In the genomic region with DNA sequence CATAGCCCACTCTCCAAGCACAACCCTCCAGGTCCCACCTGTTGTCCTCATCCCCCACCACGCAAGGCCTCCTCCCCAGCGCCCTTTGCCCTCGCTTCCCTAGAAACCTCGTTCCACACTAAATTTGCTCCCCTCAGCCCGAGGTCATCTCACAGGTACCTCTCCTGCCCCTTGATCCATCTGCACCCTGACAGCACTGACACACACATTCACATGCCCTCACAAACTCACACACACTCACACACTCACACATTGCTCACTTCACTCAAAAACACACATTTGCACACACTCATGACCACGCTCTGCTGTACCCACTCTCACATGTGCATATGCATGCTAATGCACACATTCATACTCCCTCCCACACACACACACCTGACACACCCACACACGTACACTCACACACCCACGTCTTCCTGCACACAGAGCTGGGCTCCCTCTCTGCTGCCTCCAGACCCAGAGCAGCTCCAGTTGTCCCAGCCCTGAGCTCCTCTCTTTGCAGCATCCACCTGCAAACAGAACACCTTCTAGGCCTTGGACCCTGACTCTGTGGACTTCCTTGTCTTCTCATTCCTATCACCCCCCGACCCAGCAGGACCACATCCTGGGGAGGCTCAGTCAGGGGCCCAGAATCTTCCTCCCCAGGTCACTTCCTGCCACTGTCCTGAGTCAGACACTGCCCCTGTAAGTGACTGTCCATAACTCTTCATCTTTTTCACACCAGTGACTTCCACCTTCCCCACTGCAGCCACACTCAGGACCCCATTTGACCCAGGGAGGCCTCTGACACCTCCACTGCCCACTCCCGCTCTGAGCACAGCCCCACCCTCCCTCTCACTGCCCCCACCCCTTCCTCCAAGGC, we compare ENCODE assay signal across 24 cellular contexts. TPM values are rescaled to one million over a fixed set of nuclear protein-coding genes. Genes with fewer than 3 reads are reported as not detected.
DNase-seq lines count a peak whose midpoint lies in the region; ATAC-seq and TF ChIP-seq lines count a peak whose summit lies in the region.
"Had no signal": no experiment of that assay in that cellular context is flagged by ENCODE, and none has a peak within 500 bp of the region (broad histone marks: within the 10 kb centered on the region; RNA-seq: fewer than 3 reads in every experiment).

No MANE protein-coding gene starts in this region.

- intact Hi-C loops in activated CD4-positive, alpha-beta memory T cell treated with anti-CD3 and anti-CD28 coated beads for 36 hours (cut with micrococcal nuclease): no loop called here

- no peak overlapping the region for H3K4me3 Mint-ChIP-seq in activated CD4-positive, alpha-beta memory T cell treated with anti-CD3 and anti-CD28 coated beads for 36 hours
- H3K4me3 Mint-ChIP-seq in activated CD4-positive, alpha-beta memory T cell treated with anti-CD3 and anti-CD28 coated beads, Interleukin-2, amount 10 ng/mL, durations not matched to agents 7 days and 5 days: no peak overlapping the region
- H3K4me3 Mint-ChIP-seq in immature natural killer cell (peak overlapping the region in 4 of 5 donors; percentile 18 to 51 (median 40)), progenitor cell of endocrine pancreas (ENCODE audit: low read depth) (no peak overlapping the region)
- H3K4me3 Mint-ChIP-seq: CD8-positive, alpha-beta T cell; stimulated activated naive CD8-positive, alpha-beta T cell treated with anti-CD3 and anti-CD28 coated beads, Interleukin-15, amount 100 ng/mL, for 72 hours had no signal

- H2AFZ ChIP-seq in Loucy (ENCODE audit: low read length): 0 out of 2 replicates have a peak overlapping the region, but pooled peaks have one; percentile 60

- H4K20me1 ChIP-seq in Loucy (ENCODE audit: insufficient read depth, low read length, poor library complexity, severe bottlenecking): no peaks in the 10 kb centered on the region

- no peaks in the 10 kb centered on the region for H3K9me3 ChIP-seq in Loucy (ENCODE audit: insufficient read depth, low read depth, low read length)
- H3K9me3 ChIP-seq: thyroid gland had no signal

- H3K27ac Mint-ChIP-seq in activated CD4-positive, alpha-beta memory T cell treated with anti-CD3 and anti-CD28 coated beads for 36 hours: no peak overlapping the region
- no peak overlapping the region for H3K27ac Mint-ChIP-seq in activated CD4-positive, alpha-beta memory T cell treated with anti-CD3 and anti-CD28 coated beads, Interleukin-2, amount 10 ng/mL, durations not matched to agents 7 days and 5 days
- peak overlapping the region in 4 of 6 donors; percentile 17 to 57 (median 28) for H3K27ac Mint-ChIP-seq in immature natural killer cell
- H3K27ac Mint-ChIP-seq in progenitor cell of endocrine pancreas: peak overlapping the region; percentile 18
- H3K27ac Mint-ChIP-seq: CD8-positive, alpha-beta T cell had no signal

- TF ChIP-seq CTCF in Loucy (conservative IDR thresholded peaks at IDR 0.05; ENCODE audit: low read length) (no peak), progenitor cell of endocrine pancreas (IDR thresholded peaks at IDR 0.05; ENCODE audit: unreplicated experiment) (no peak)

- no peaks in the 10 kb centered on the region for H3K36me3 ChIP-seq in Loucy (ENCODE audit: insufficient read depth, low read length)
- H3K36me3 ChIP-seq: thyroid gland had no signal

- peaks cover 4% of the 10 kb centered on the region for H3K4me1 ChIP-seq in Loucy (ENCODE audit: insufficient read depth, low read length, poor library complexity, severe bottlenecking)
- H3K4me1 ChIP-seq: thyroid gland had no signal

- H3K9me2 ChIP-seq in Loucy (replicated peaks; ENCODE audit: low read depth, low read length): no peaks in the 10 kb centered on the region

- no peaks in the 10 kb centered on the region for H3K27me3 Mint-ChIP-seq in activated CD4-positive, alpha-beta memory T cell treated with anti-CD3 and anti-CD28 coated beads for 36 hours
- H3K27me3 Mint-ChIP-seq in activated CD4-positive, alpha-beta memory T cell treated with anti-CD3 and anti-CD28 coated beads, Interleukin-2, amount 10 ng/mL, durations not matched to agents 7 days and 5 days: peaks cover 2% of the 10 kb centered on the region
- H3K27me3 Mint-ChIP-seq in immature natural killer cell (ENCODE audit: low read depth in 3 of 3): peaks cover 0 to 6% (median 4%) of the 10 kb centered on the region in 3 donors
- H3K27me3 Mint-ChIP-seq in progenitor cell of endocrine pancreas: peaks cover 3% of the 10 kb centered on the region
- H3K27me3 Mint-ChIP-seq: stimulated activated naive CD8-positive, alpha-beta T cell treated with anti-CD3 and anti-CD28 coated beads, Interleukin-15, amount 100 ng/mL, for 72 hours had no signal

- no peaks in the 10 kb centered on the region for H3F3A ChIP-seq in Loucy (ENCODE audit: low read depth)

- no peak overlapping the region for H3K9ac ChIP-seq in Loucy (ENCODE audit: low read depth, low read length, poor library complexity, severe bottlenecking)

- no peaks in the 10 kb centered on the region for H3K9me3 Mint-ChIP-seq in activated CD4-positive, alpha-beta memory T cell treated with anti-CD3 and anti-CD28 coated beads for 36 hours
- no peaks in the 10 kb centered on the region for H3K9me3 Mint-ChIP-seq in activated CD4-positive, alpha-beta memory T cell treated with anti-CD3 and anti-CD28 coated beads, Interleukin-2, amount 10 ng/mL, durations not matched to agents 7 days and 5 days
- no peaks in the 10 kb centered on the region for H3K9me3 Mint-ChIP-seq in immature natural killer cell
- H3K9me3 Mint-ChIP-seq in progenitor cell of endocrine pancreas (ENCODE audit: low read depth): no peaks in the 10 kb centered on the region
- H3K9me3 Mint-ChIP-seq: CD8-positive, alpha-beta T cell; stimulated activated naive CD8-positive, alpha-beta T cell treated with anti-CD3 and anti-CD28 coated beads, Interleukin-15, amount 100 ng/mL, for 72 hours had no signal

- H3K4me2 ChIP-seq in Loucy (ENCODE audit: low read depth, low read length, poor library complexity, severe bottlenecking): no peak overlapping the region
- H3K4me2 ChIP-seq: smooth muscle cell had no signal

- H3K27me3 ChIP-seq in Loucy (ENCODE audit: insufficient read depth, low read length, poor library complexity, severe bottlenecking): no peaks in the 10 kb centered on the region
- H3K27me3 ChIP-seq: thyroid gland had no signal

- no peaks in the 10 kb centered on the region for H3K79me2 ChIP-seq in Loucy (ENCODE audit: insufficient read depth, low read length)

- H3K36me3 Mint-ChIP-seq in activated CD4-positive, alpha-beta memory T cell treated with anti-CD3 and anti-CD28 coated beads for 36 hours: no peaks in the 10 kb centered on the region
- H3K36me3 Mint-ChIP-seq in activated CD4-positive, alpha-beta memory T cell treated with anti-CD3 and anti-CD28 coated beads, Interleukin-2, amount 10 ng/mL, durations not matched to agents 7 days and 5 days (ENCODE audit: low read depth): no peaks in the 10 kb centered on the region
- H3K36me3 Mint-ChIP-seq in immature natural killer cell (no peaks in the 10 kb centered on the region), progenitor cell of endocrine pancreas (ENCODE audit: insufficient read depth) (no peaks in the 10 kb centered on the region)
- H3K36me3 Mint-ChIP-seq: CD8-positive, alpha-beta T cell had no signal

- H3K4me3 ChIP-seq in Loucy (ENCODE audit: low read length, poor library complexity, severe bottlenecking): no peak overlapping the region
- H3K4me3 ChIP-seq: smooth muscle cell, thyroid gland had no signal

- CTCF ChIA-PET in activated CD4-positive, alpha-beta memory T cell treated with anti-CD3 and anti-CD28 coated beads for 36 hours (lab: Charles Lee): interaction anchor here (0.9 to 1.2 kb wide), 3 partner anchors 23 to 57 kb away, joined by 3 to 4 read pairs (median 4); no protein-coding TSS in a partner anchor
- CTCF ChIA-PET in activated CD4-positive, alpha-beta memory T cell treated with anti-CD3 and anti-CD28 coated beads, Interleukin-2, amount 10 ng/mL, durations not matched to agents 7 days and 5 days (lab: Charles Lee): no interaction called here

- no peak for ATAC-seq in GM19324 (IDR thresholded peaks at IDR 0.05; ENCODE audit: low FRiP score, unreplicated experiment)
- ATAC-seq: CD8-positive, alpha-beta T cell; HCT116; stimulated activated naive CD8-positive, alpha-beta T cell treated with anti-CD3 and anti-CD28 coated beads, Interleukin-15, amount 100 ng/mL, for 72 hours had no signal

- peaks cover 12% of the 10 kb centered on the region for H3K4me1 Mint-ChIP-seq in activated CD4-positive, alpha-beta memory T cell treated with anti-CD3 and anti-CD28 coated beads for 36 hours (ENCODE audit: low read depth)
- H3K4me1 Mint-ChIP-seq in activated CD4-positive, alpha-beta memory T cell treated with anti-CD3 and anti-CD28 coated beads, Interleukin-2, amount 10 ng/mL, durations not matched to agents 7 days and 5 days: peaks cover 10% of the 10 kb centered on the region
- peaks cover 17 to 21% of the 10 kb centered on the region in 2 donors for H3K4me1 Mint-ChIP-seq in immature natural killer cell
- H3K4me1 Mint-ChIP-seq in progenitor cell of endocrine pancreas (ENCODE audit: low read depth): peaks cover 7% of the 10 kb centered on the region

- peak; percentile 15 for DNase-seq in activated CD4-positive, alpha-beta memory T cell treated with anti-CD3 and anti-CD28 coated beads for 36 hours
- no peak for DNase-seq in activated CD4-positive, alpha-beta memory T cell treated with anti-CD3 and anti-CD28 coated beads, Interleukin-2, amount 10 ng/mL, durations not matched to agents 7 days and 5 days
- DNase-seq in immature natural killer cell (peak in 2 of 3 donors; percentile 14 to 15), progenitor cell of endocrine pancreas (ENCODE audit: low spot score, unreplicated experiment) (no peak), DMS153 (lab: John Stamatoyannopoulos, UW) (no peak), NCI-H1105 (lab: John Stamatoyannopoulos, UW) (no peak)
- DNase-seq: 8988T; CD8-positive, alpha-beta T cell; cerebellar nuclear complex; NCI-H1092; NCI-H2029 treated with DMSO at 0.1 percent for 48 hours; NCI-H345; NCI-H774; retina; RPMI8226; stimulated activated CD4-positive, alpha-beta T cell treated with anti-CD3 and anti-CD28 coated beads, Interleukin-4, amount 100 ng/mL, for 1 hour; stimulated activated naive CD8-positive, alpha-beta T cell treated with anti-CD3 and anti-CD28 coated beads, Interleukin-15, amount 100 ng/mL, for 72 hours; thyroid gland had no signal

- POLR2A ChIA-PET in activated CD4-positive, alpha-beta memory T cell treated with anti-CD3 and anti-CD28 coated beads for 36 hours (lab: Charles Lee): interaction anchor here (0.6 kb wide), 1 partner anchor 47 kb away, joined by 5 read pairs; no protein-coding TSS in a partner anchor
- POLR2A ChIA-PET in activated CD4-positive, alpha-beta memory T cell treated with anti-CD3 and anti-CD28 coated beads, Interleukin-2, amount 10 ng/mL, durations not matched to agents 7 days and 5 days (lab: Charles Lee): no interaction called here

RNA-seq across cellular contexts. Expression of a gene that starts 4.9 kb away (rescaled TPM):
- total RNA-seq in activated CD4-positive, alpha-beta memory T cell treated with anti-CD3 and anti-CD28 coated beads for 36 hours: not detected
- total RNA-seq in activated CD4-positive, alpha-beta memory T cell treated with anti-CD3 and anti-CD28 coated beads, Interleukin-2, amount 10 ng/mL, durations not matched to agents 7 days and 5 days: not detected
- polyA plus RNA-seq in immature natural killer cell: 1 to 10 TPM in 1 of 3 donors, under 1 TPM in 1, not detected in 1; 0.57 to 3.2 TPM
- total RNA-seq in progenitor cell of endocrine pancreas: 2.7 and 3.0 TPM in 2 replicates
- total RNA-seq: CD8-positive, alpha-beta T cell; SK-MEL-5; smooth muscle cell; T-helper 1 cell treated with Interleukin-12 subunit alpha and Interleukin-12 subunit beta and Interleukin-4 antibody, amounts not matched to agents 30 ng/mL and 1 ng/mL, for 36 hours had no signal

RNA-seq across cellular contexts. Expression of a gene that starts 29.6 kb away (rescaled TPM):
- total RNA-seq in activated CD4-positive, alpha-beta memory T cell treated with anti-CD3 and anti-CD28 coated beads for 36 hours: not detected
- not detected for total RNA-seq in activated CD4-positive, alpha-beta memory T cell treated with anti-CD3 and anti-CD28 coated beads, Interleukin-2, amount 10 ng/mL, durations not matched to agents 7 days and 5 days
- 10 to 100 TPM in 2 of 3 donors, under 1 TPM in 1; 0.72 to 13.5 (median 11.7) TPM for polyA plus RNA-seq in immature natural killer cell
- not detected in 2 replicates for total RNA-seq in progenitor cell of endocrine pancreas
- total RNA-seq: CD8-positive, alpha-beta T cell; SK-MEL-5; smooth muscle cell; T-helper 1 cell treated with Interleukin-12 subunit alpha and Interleukin-12 subunit beta and Interleukin-4 antibody, amounts not matched to agents 30 ng/mL and 1 ng/mL, for 36 hours had no signal
- polyA plus RNA-seq: smooth muscle cell had no signal

Comparison
In these comparisons a context has a peak if more than half of its experiments do, and no peak if none do; other contexts are left out.
1. DNase-seq: peak in activated CD4-positive, alpha-beta memory T cell treated with anti-CD3 and anti-CD28 coated beads for 36 hours (single experiment) and immature natural killer cell (2 of 3); none in activated CD4-positive, alpha-beta memory T cell treated with anti-CD3 and anti-CD28 coated beads, Interleukin-2, amount 10 ng/mL, durations not matched to agents 7 days and 5 days (single experiment), progenitor cell of endocrine pancreas (single experiment), DMS153 (single experiment) and NCI-H1105 (single experiment).
2. H3K27ac Mint-ChIP-seq: peak in immature natural killer cell (4 of 6) and progenitor cell of endocrine pancreas (single experiment); none in activated CD4-positive, alpha-beta memory T cell treated with anti-CD3 and anti-CD28 coated beads for 36 hours (single experiment) and activated CD4-positive, alpha-beta memory T cell treated with anti-CD3 and anti-CD28 coated beads, Interleukin-2, amount 10 ng/mL, durations not matched to agents 7 days and 5 days (single experiment).
3. H3K4me3 Mint-ChIP-seq: peak in immature natural killer cell (4 of 5); none in activated CD4-positive, alpha-beta memory T cell treated with anti-CD3 and anti-CD28 coated beads for 36 hours (single experiment), activated CD4-positive, alpha-beta memory T cell treated with anti-CD3 and anti-CD28 coated beads, Interleukin-2, amount 10 ng/mL, durations not matched to agents 7 days and 5 days (single experiment) and progenitor cell of endocrine pancreas (single experiment).